ENCODE assay signal across 9 cellular contexts in the genomic region with DNA sequence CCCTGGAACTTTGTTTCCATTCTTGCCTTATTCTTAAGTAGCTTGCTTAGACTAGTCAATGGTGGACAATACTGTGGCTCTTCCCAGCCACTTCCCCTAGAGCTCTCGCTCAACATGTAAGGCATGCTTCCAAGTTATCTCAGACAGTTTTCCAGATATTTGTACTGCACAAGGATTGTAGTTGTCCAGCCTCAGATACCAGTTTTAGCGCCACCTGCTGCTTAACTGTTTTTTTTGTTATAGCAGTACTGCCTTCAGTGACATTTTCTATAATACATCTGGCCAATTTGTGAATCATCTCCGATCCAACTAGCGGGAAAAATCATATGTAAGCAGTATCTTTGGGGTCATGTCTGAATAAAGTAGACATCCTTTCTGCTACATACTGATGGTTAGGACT.
A peak's percentile ranks its signal among the peaks of the same experiment; 100 is the strongest.
DNase-seq lines count a peak whose midpoint lies in the region; ATAC-seq, FAIRE-seq and TF ChIP-seq lines count a peak whose summit lies in the region.
"Had no signal": no experiment of that assay in that cellular context is flagged by ENCODE, and none has a peak within 500 bp of the region (broad histone marks: within the 10 kb centered on the region; RNA-seq: fewer than 3 reads in every experiment).

No MANE protein-coding gene starts in this region.

- TF ChIP-seq CTCF in astrocyte (IDR thresholded peaks at IDR 0.05; ENCODE audit: insufficient read depth, low read depth, low read length): peak; percentile 55
- TF ChIP-seq CTCF in liver (IDR thresholded peaks at IDR 0.05; ENCODE audit: low read depth, low read length, missing input control): peak; percentile 35

- H4K20me1 ChIP-seq in astrocyte (ENCODE audit: insufficient read depth, low read length): no peaks in the 10 kb centered on the region

- WGBS in liver: 54% methylated on average over 4 of the region's 4 CpGs

- ATAC-seq in activated naive CD8-positive, alpha-beta T cell treated with anti-CD3 and anti-CD28 coated beads, Interleukin-2, amount 50 U/mL, for 24 hours: no peak
- no peak for ATAC-seq in GM21723 (IDR thresholded peaks at IDR 0.05; ENCODE audit: unreplicated experiment)

- peak; percentile 3 for DNase-seq in activated naive CD8-positive, alpha-beta T cell treated with anti-CD3 and anti-CD28 coated beads for 36 hours
- no peak for DNase-seq in activated naive CD8-positive, alpha-beta T cell treated with anti-CD3 and anti-CD28 coated beads, Interleukin-2, amount 50 U/mL, for 24 hours
- DNase-seq in HuH-7 (ENCODE audit: low spot score) (peak; percentile 12), astrocyte (ENCODE audit: low read depth) (peak; percentile 37), NCI-H2029 (lab: John Stamatoyannopoulos, UW) (no peak), T-helper 1 cell (no peak)
- DNase-seq: activated naive CD8-positive, alpha-beta T cell treated with anti-CD3 and anti-CD28 coated beads, Interleukin-2, amount 10 ng/mL, durations not matched to agents 7 days and 5 days had no signal

- no peaks in the 10 kb centered on the region for H3K4me1 ChIP-seq in astrocyte (ENCODE audit: insufficient read depth, low read length)
- no peaks in the 10 kb centered on the region for H3K4me1 ChIP-seq in liver (ENCODE audit: control insufficient read depth in 4 of 4, insufficient read depth in 4 of 4, low read length in 3 of 4)

- H3K9me3 ChIP-seq in astrocyte (ENCODE audit: insufficient read depth, low read depth, low read length): no peaks in the 10 kb centered on the region
- no peaks in the 10 kb centered on the region for H3K9me3 ChIP-seq in liver (ENCODE audit: control insufficient read depth in 4 of 4, low read length in 3 of 4)

- H3K4me2 ChIP-seq in astrocyte (ENCODE audit: low read length): no peak overlapping the region

- H3K27me3 ChIP-seq in astrocyte (ENCODE audit: insufficient read depth, low read length) (no peaks in the 10 kb centered on the region), liver (ENCODE audit: control insufficient read depth in 4 of 4, insufficient read depth in 4 of 4, low read length in 3 of 4) (peaks cover 0 to 6% (median 0%) of the 10 kb centered on the region in 4 donors)

- H3K27me3 Mint-ChIP-seq in activated naive CD8-positive, alpha-beta T cell treated with anti-CD3 and anti-CD28 coated beads for 36 hours: no peaks in the 10 kb centered on the region
- H3K27me3 Mint-ChIP-seq in activated naive CD8-positive, alpha-beta T cell treated with anti-CD3 and anti-CD28 coated beads, Interleukin-2, amount 50 U/mL, for 24 hours: no peaks in the 10 kb centered on the region
- H3K27me3 Mint-ChIP-seq in astrocyte (ENCODE audit: low read depth, unreplicated experiment): no peaks in the 10 kb centered on the region
- H3K27me3 Mint-ChIP-seq: activated naive CD8-positive, alpha-beta T cell treated with anti-CD3 and anti-CD28 coated beads, Interleukin-2, amount 10 ng/mL, durations not matched to agents 7 days and 5 days had no signal

- H3K36me3 ChIP-seq in astrocyte (ENCODE audit: insufficient read depth, low read length) (no peaks in the 10 kb centered on the region), liver (ENCODE audit: control insufficient read depth in 4 of 4, insufficient read depth in 3 of 4, low read depth in 1 of 4, low read length in 3 of 4) (no peaks in the 10 kb centered on the region)

- peak overlapping the region; percentile 4 for H2AFZ ChIP-seq in astrocyte (ENCODE audit: low read depth, low read length)

- H3K9ac ChIP-seq in astrocyte (ENCODE audit: low read length) (no peak overlapping the region), liver (ENCODE audit: low read depth in 1 of 2, low read length in 2 of 2) (no peak overlapping the region)

- no peaks in the 10 kb centered on the region for H3K79me2 ChIP-seq in astrocyte (ENCODE audit: insufficient read depth, low read length)

- TF ChIP-seq RAD21 in liver (IDR thresholded peaks at IDR 0.05): peak; percentile 58 to 75

- H3K9me3 Mint-ChIP-seq in activated naive CD8-positive, alpha-beta T cell treated with anti-CD3 and anti-CD28 coated beads for 36 hours: no peaks in the 10 kb centered on the region
- H3K9me3 Mint-ChIP-seq in activated naive CD8-positive, alpha-beta T cell treated with anti-CD3 and anti-CD28 coated beads, Interleukin-2, amount 50 U/mL, for 24 hours: no peaks in the 10 kb centered on the region
- no peaks in the 10 kb centered on the region for H3K9me3 Mint-ChIP-seq in astrocyte (ENCODE audit: unreplicated experiment)
- H3K9me3 Mint-ChIP-seq: activated naive CD8-positive, alpha-beta T cell treated with anti-CD3 and anti-CD28 coated beads, Interleukin-2, amount 10 ng/mL, durations not matched to agents 7 days and 5 days had no signal

- H3K4me1 Mint-ChIP-seq in activated naive CD8-positive, alpha-beta T cell treated with anti-CD3 and anti-CD28 coated beads for 36 hours: no peaks in the 10 kb centered on the region
- no peaks in the 10 kb centered on the region for H3K4me1 Mint-ChIP-seq in activated naive CD8-positive, alpha-beta T cell treated with anti-CD3 and anti-CD28 coated beads, Interleukin-2, amount 50 U/mL, for 24 hours
- H3K4me1 Mint-ChIP-seq in astrocyte (ENCODE audit: low read depth, unreplicated experiment): peaks cover 8% of the 10 kb centered on the region
- H3K4me1 Mint-ChIP-seq: activated naive CD8-positive, alpha-beta T cell treated with anti-CD3 and anti-CD28 coated beads, Interleukin-2, amount 10 ng/mL, durations not matched to agents 7 days and 5 days had no signal

- H3K4me3 Mint-ChIP-seq in activated naive CD8-positive, alpha-beta T cell treated with anti-CD3 and anti-CD28 coated beads for 36 hours: no peak overlapping the region
- H3K4me3 Mint-ChIP-seq in activated naive CD8-positive, alpha-beta T cell treated with anti-CD3 and anti-CD28 coated beads, Interleukin-2, amount 50 U/mL, for 24 hours: no peak overlapping the region
- no peak overlapping the region for H3K4me3 Mint-ChIP-seq in astrocyte (ENCODE audit: unreplicated experiment)
- H3K4me3 Mint-ChIP-seq: activated naive CD8-positive, alpha-beta T cell treated with anti-CD3 and anti-CD28 coated beads, Interleukin-2, amount 10 ng/mL, durations not matched to agents 7 days and 5 days had no signal

- H3K4me3 ChIP-seq in astrocyte (ENCODE audit: insufficient read depth, low read depth, low read length): no peak overlapping the region
- H3K4me3 ChIP-seq in liver (ENCODE audit: low read depth in 1 of 3, low read length in 3 of 3): no peak overlapping the region

- H3K27ac Mint-ChIP-seq in activated naive CD8-positive, alpha-beta T cell treated with anti-CD3 and anti-CD28 coated beads for 36 hours: no peak overlapping the region
- H3K27ac Mint-ChIP-seq in activated naive CD8-positive, alpha-beta T cell treated with anti-CD3 and anti-CD28 coated beads, Interleukin-2, amount 50 U/mL, for 24 hours: no peak overlapping the region
- no peak overlapping the region for H3K27ac Mint-ChIP-seq in astrocyte (ENCODE audit: unreplicated experiment)
- H3K27ac Mint-ChIP-seq: activated naive CD8-positive, alpha-beta T cell treated with anti-CD3 and anti-CD28 coated beads, Interleukin-2, amount 10 ng/mL, durations not matched to agents 7 days and 5 days had no signal

- H3K27ac ChIP-seq in astrocyte (ENCODE audit: low read depth, low read length) (no peak overlapping the region), liver (ENCODE audit: low read depth in 1 of 2, low read length in 2 of 2) (no peak overlapping the region)

- peak; percentile 81 for FAIRE-seq in astrocyte (lab: Jason Lieb, UNC)

- no peaks in the 10 kb centered on the region for H3K36me3 Mint-ChIP-seq in activated naive CD8-positive, alpha-beta T cell treated with anti-CD3 and anti-CD28 coated beads for 36 hours
- H3K36me3 Mint-ChIP-seq in activated naive CD8-positive, alpha-beta T cell treated with anti-CD3 and anti-CD28 coated beads, Interleukin-2, amount 50 U/mL, for 24 hours (ENCODE audit: low read depth): no peaks in the 10 kb centered on the region
- H3K36me3 Mint-ChIP-seq in astrocyte (ENCODE audit: low read depth, unreplicated experiment): no peaks in the 10 kb centered on the region
- H3K36me3 Mint-ChIP-seq: activated naive CD8-positive, alpha-beta T cell treated with anti-CD3 and anti-CD28 coated beads, Interleukin-2, amount 10 ng/mL, durations not matched to agents 7 days and 5 days had no signal

TF ChIP-seq in liver, 16 proteins besides CTCF, POLR2A, EP300 and RAD21 (continues in another document):
- TF ChIP-seq, protein P1, sequence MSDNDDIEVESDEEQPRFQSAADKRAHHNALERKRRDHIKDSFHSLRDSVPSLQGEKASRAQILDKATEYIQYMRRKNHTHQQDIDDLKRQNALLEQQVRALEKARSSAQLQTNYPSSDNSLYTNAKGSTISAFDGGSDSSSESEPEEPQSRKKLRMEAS (IDR thresholded peaks at IDR 0.05): no peak
- TF ChIP-seq, protein P2, sequence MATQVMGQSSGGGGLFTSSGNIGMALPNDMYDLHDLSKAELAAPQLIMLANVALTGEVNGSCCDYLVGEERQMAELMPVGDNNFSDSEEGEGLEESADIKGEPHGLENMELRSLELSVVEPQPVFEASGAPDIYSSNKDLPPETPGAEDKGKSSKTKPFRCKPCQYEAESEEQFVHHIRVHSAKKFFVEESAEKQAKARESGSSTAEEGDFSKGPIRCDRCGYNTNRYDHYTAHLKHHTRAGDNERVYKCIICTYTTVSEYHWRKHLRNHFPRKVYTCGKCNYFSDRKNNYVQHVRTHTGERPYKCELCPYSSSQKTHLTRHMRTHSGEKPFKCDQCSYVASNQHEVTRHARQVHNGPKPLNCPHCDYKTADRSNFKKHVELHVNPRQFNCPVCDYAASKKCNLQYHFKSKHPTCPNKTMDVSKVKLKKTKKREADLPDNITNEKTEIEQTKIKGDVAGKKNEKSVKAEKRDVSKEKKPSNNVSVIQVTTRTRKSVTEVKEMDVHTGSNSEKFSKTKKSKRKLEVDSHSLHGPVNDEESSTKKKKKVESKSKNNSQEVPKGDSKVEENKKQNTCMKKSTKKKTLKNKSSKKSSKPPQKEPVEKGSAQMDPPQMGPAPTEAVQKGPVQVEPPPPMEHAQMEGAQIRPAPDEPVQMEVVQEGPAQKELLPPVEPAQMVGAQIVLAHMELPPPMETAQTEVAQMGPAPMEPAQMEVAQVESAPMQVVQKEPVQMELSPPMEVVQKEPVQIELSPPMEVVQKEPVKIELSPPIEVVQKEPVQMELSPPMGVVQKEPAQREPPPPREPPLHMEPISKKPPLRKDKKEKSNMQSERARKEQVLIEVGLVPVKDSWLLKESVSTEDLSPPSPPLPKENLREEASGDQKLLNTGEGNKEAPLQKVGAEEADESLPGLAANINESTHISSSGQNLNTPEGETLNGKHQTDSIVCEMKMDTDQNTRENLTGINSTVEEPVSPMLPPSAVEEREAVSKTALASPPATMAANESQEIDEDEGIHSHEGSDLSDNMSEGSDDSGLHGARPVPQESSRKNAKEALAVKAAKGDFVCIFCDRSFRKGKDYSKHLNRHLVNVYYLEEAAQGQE (IDR thresholded peaks at IDR 0.05): no peak
- TF ChIP-seq, protein P3, sequence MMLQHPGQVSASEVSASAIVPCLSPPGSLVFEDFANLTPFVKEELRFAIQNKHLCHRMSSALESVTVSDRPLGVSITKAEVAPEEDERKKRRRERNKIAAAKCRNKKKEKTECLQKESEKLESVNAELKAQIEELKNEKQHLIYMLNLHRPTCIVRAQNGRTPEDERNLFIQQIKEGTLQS (IDR thresholded peaks at IDR 0.05): no peak
- no peak for TF ChIP-seq HNF4G (IDR thresholded peaks at IDR 0.05)
- TF ChIP-seq SP1 (IDR thresholded peaks at IDR 0.05): no peak

Comparison
In these comparisons a context has a peak if more than half of its experiments do, and no peak if none do; other contexts are left out.
1. DNase-seq: peak in activated naive CD8-positive, alpha-beta T cell treated with anti-CD3 and anti-CD28 coated beads for 36 hours (single experiment), HuH-7 (single experiment) and astrocyte (single experiment); none in activated naive CD8-positive, alpha-beta T cell treated with anti-CD3 and anti-CD28 coated beads, Interleukin-2, amount 50 U/mL, for 24 hours (single experiment), NCI-H2029 (single experiment) and T-helper 1 cell (0 of 5).